In the genomic region with DNA sequence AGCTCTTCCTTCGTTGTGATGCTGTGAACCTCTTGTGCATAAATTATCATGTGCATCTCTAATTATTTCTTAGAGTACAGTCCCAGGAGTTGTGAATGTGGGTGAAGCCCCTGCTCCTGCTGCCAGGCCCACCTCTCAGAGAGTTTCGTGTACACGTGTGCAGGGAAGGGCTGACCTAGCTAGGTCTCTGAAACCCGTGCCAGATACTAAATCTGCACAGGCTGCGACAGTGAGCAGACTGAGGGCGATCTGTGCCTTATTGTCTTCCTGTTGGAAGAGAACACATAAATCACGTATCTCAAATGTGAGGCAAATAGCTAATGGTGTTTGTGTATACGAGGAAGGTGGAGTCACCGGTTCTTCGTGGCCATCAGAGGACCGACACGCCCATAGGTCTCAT, we compare ENCODE assay signal across 31 cellular contexts.
"Had no signal": no experiment of that assay in that cellular context is flagged by ENCODE, and none has a peak within 500 bp of the region (broad histone marks: within the 10 kb centered on the region; RNA-seq: fewer than 3 reads in every experiment).

No MANE protein-coding gene starts in this region.

- H3K27me3 Mint-ChIP-seq: effector memory CD8-positive, alpha-beta T cell; memory B cell; naive B cell; natural killer cell treated with Interleukin-12 subunit alpha and Interleukin-12 subunit beta and Interleukin-15 and Interleukin-18, amount 100 ng/mL, for 72 hours; progenitor cell of endocrine pancreas had no signal

- H3K9me3 Mint-ChIP-seq: effector memory CD8-positive, alpha-beta T cell; memory B cell; mesothelial cell of epicardium; naive B cell; natural killer cell treated with Interleukin-12 subunit alpha and Interleukin-12 subunit beta and Interleukin-15 and Interleukin-18, amount 100 ng/mL, for 72 hours; neural crest cell had no signal

- H3K9me3 ChIP-seq: esophagus muscularis mucosa, gastroesophageal sphincter, heart left ventricle, mucosa of descending colon, neutrophil, pancreas, right lobe of liver, stomach, thyroid gland, vagina had no signal

- H3K27ac ChIP-seq: epithelial cell of prostate, esophagus muscularis mucosa, foreskin keratinocyte, gastroesophageal sphincter, heart left ventricle, hepatocyte, neutrophil, pancreas, right lobe of liver, stomach, thyroid gland, vagina had no signal

- H3K27me3 ChIP-seq: esophagus muscularis mucosa, foreskin keratinocyte, gastroesophageal sphincter, heart left ventricle, hepatocyte, neutrophil, pancreas, right lobe of liver, stomach, thyroid gland, vagina had no signal

- H3K4me3 ChIP-seq: esophagus muscularis mucosa, gastroesophageal sphincter, heart left ventricle, hepatocyte, lung, mucosa of descending colon, pancreas, right lobe of liver, smooth muscle cell, stomach, thyroid gland, vagina had no signal

- H3K4me3 Mint-ChIP-seq: effector memory CD8-positive, alpha-beta T cell; memory B cell; mesothelial cell of epicardium; naive B cell; natural killer cell treated with Interleukin-12 subunit alpha and Interleukin-12 subunit beta and Interleukin-15 and Interleukin-18, amount 100 ng/mL, for 72 hours; neural crest cell had no signal

- H3K27ac Mint-ChIP-seq: effector memory CD8-positive, alpha-beta T cell; memory B cell; mesothelial cell of epicardium; naive B cell; natural killer cell treated with Interleukin-12 subunit alpha and Interleukin-12 subunit beta and Interleukin-15 and Interleukin-18, amount 100 ng/mL, for 72 hours; progenitor cell of endocrine pancreas had no signal

- ATAC-seq: effector memory CD8-positive, alpha-beta T cell; foreskin keratinocyte; gastroesophageal sphincter; heart left ventricle; left lobe of liver; mucosa of descending colon; natural killer cell treated with Interleukin-12 subunit alpha and Interleukin-12 subunit beta and Interleukin-15 and Interleukin-18, amount 100 ng/mL, for 72 hours; pancreas; right lobe of liver had no signal

- H3K4me1 Mint-ChIP-seq: memory B cell, mesothelial cell of epicardium, naive B cell, neural crest cell had no signal

- H3K4me1 ChIP-seq: foreskin keratinocyte, pancreas, right lobe of liver, stomach, thyroid gland, vagina had no signal

- DNase-seq: cortex of kidney; effector memory CD8-positive, alpha-beta T cell; foreskin keratinocyte; heart left ventricle; kidney; mucosa of descending colon; naive B cell; right lobe of liver; stimulated activated CD4-positive, alpha-beta T cell treated with anti-CD3 and anti-CD28 coated beads, Interleukin-12 subunit alpha, Interleukin-12 subunit beta, amount 100 ng/mL, for 4 hours; stimulated activated CD4-positive, alpha-beta T cell treated with anti-CD3 and anti-CD28 coated beads, Interleukin-1b, Interleukin-23, amount 100 ng/mL, for 48 hours; stimulated activated CD4-positive, alpha-beta T cell treated with anti-CD3 and anti-CD28 coated beads, Interleukin-4, amount 100 ng/mL, for 1 hour; stimulated activated CD8-positive, alpha-beta memory T cell treated with anti-CD3 and anti-CD28 coated beads, Interleukin-4, amount 100 ng/mL, for 48 hours; stimulated activated naive CD4-positive, alpha-beta T cell; stomach; thyroid gland; trophoblast cell had no signal
